In the genomic region with DNA sequence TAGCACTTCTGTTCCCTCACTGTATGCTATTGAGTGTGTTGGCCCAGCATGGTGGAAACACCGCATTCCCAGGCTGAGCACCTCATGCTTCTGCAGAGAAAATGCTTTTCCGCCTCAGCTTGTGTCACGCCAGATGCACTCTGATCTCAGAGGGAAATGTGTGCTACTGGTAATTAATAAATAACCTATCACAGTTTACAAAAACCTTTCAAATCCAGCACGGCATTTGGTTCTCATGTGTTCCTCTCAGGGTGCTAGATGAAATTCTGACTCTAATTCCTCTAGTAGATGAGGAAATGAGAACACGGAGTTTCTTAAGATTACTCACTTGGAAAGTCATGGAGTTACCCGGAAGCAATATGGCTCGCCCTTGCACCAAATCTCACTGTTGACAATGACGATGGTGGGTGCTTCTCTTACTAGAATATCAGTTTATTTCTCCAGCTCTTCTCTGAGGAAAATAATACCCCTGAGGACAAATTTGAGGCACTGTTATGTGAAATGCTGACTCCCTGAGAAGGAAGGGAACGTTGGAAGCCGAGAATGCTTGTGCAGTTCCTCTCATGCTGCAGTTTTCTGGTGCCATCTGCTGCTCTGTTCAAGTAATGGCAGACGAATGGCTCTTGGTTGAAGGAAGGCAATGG, we compare ENCODE assay signal across 8 cellular contexts.
A peak's percentile ranks its signal among the peaks of the same experiment; 100 is the strongest.
DNase-seq lines count a peak whose midpoint lies in the region; ATAC-seq, FAIRE-seq and TF ChIP-seq lines count a peak whose summit lies in the region.

No MANE protein-coding gene starts in this region.

- H3K9me3 ChIP-seq in liver (ENCODE audit: control insufficient read depth in 4 of 4, low read length in 3 of 4): no peaks in the 10 kb centered on the region

- peak; percentile 81 for DNase-seq in AG10803 (ENCODE audit: low read depth)
- peak; percentile 20 for DNase-seq in GM12891 (ENCODE audit: insufficient read length, low spot score)
- peak; percentile 81 for DNase-seq in NCI-H1105 treated with DMSO at 0.1 percent for 48 hours (lab: John Stamatoyannopoulos, UW)
- peak; percentile 70 for DNase-seq in SKM-1 (lab: John Stamatoyannopoulos, UW; ENCODE audit: unreplicated experiment)
- no peak for DNase-seq in stimulated activated naive B cell treated with anti-CD40 and anti-IgM and Interleukin-4, amounts not matched to agents 10 μg/mL and 1 μg/mL and 100 μg/mL, for 72 hours

- peak overlapping the region; percentile 97 for H3K27ac Mint-ChIP-seq in dendritic cell treated with granulocyte-macrophage colony-stimulating factor and Interleukin-4, amounts not matched to agents 40 ng/mL and 50 ng/mL, for 4 days
- no peak overlapping the region for H3K27ac Mint-ChIP-seq in stimulated activated naive B cell treated with anti-CD40 and anti-IgM and Interleukin-4, amounts not matched to agents 10 μg/mL and 1 μg/mL and 100 μg/mL, for 72 hours

- H3K9me3 Mint-ChIP-seq in dendritic cell treated with granulocyte-macrophage colony-stimulating factor and Interleukin-4, amounts not matched to agents 40 ng/mL and 50 ng/mL, for 4 days: no peaks in the 10 kb centered on the region
- H3K9me3 Mint-ChIP-seq in stimulated activated naive B cell treated with anti-CD40 and anti-IgM and Interleukin-4, amounts not matched to agents 10 μg/mL and 1 μg/mL and 100 μg/mL, for 72 hours: peaks cover 2 to 3% of the 10 kb centered on the region in 2 donors

- peak; percentile 65 for FAIRE-seq in GM12891 (lab: Jason Lieb, UNC)

- H3K4me1 Mint-ChIP-seq in dendritic cell treated with granulocyte-macrophage colony-stimulating factor and Interleukin-4, amounts not matched to agents 40 ng/mL and 50 ng/mL, for 4 days (ENCODE audit: low read depth): peaks cover 64% of the 10 kb centered on the region
- H3K4me1 Mint-ChIP-seq in stimulated activated naive B cell treated with anti-CD40 and anti-IgM and Interleukin-4, amounts not matched to agents 10 μg/mL and 1 μg/mL and 100 μg/mL, for 72 hours: peaks cover 35 to 45% of the 10 kb centered on the region in 2 donors

- no peak for TF ChIP-seq POLR2A in GM12891 (IDR thresholded peaks at IDR 0.05; ENCODE audit: low read depth, low read length)

- TF ChIP-seq RAD21 in liver (IDR thresholded peaks at IDR 0.05): peak; percentile 99 to 100

- H3K4me3 Mint-ChIP-seq in dendritic cell treated with granulocyte-macrophage colony-stimulating factor and Interleukin-4, amounts not matched to agents 40 ng/mL and 50 ng/mL, for 4 days: peak overlapping the region; percentile 56
- H3K4me3 Mint-ChIP-seq in stimulated activated naive B cell treated with anti-CD40 and anti-IgM and Interleukin-4, amounts not matched to agents 10 μg/mL and 1 μg/mL and 100 μg/mL, for 72 hours: peak overlapping the region; percentile 3 to 37

- TF ChIP-seq CTCF in AG10803 (conservative IDR thresholded peaks at IDR 0.05; ENCODE audit: low read length): peak; percentile 100
- peak; percentile 93 for TF ChIP-seq CTCF in liver (IDR thresholded peaks at IDR 0.05; ENCODE audit: low read depth, low read length, missing input control)

- H3K27me3 ChIP-seq in liver (ENCODE audit: control insufficient read depth in 4 of 4, insufficient read depth in 4 of 4, low read length in 3 of 4): no peaks in the 10 kb centered on the region

- peak; percentile 74 for ATAC-seq in HG02678 (IDR thresholded peaks at IDR 0.05; ENCODE audit: unreplicated experiment)
- ATAC-seq in stimulated activated naive B cell treated with anti-CD40 and anti-IgM and Interleukin-4, amounts not matched to agents 10 μg/mL and 1 μg/mL and 100 μg/mL, for 72 hours (replicated peaks): peak; percentile 68 to 72

- no peaks in the 10 kb centered on the region for H3K27me3 Mint-ChIP-seq in dendritic cell treated with granulocyte-macrophage colony-stimulating factor and Interleukin-4, amounts not matched to agents 40 ng/mL and 50 ng/mL, for 4 days
- no peaks in the 10 kb centered on the region for H3K27me3 Mint-ChIP-seq in stimulated activated naive B cell treated with anti-CD40 and anti-IgM and Interleukin-4, amounts not matched to agents 10 μg/mL and 1 μg/mL and 100 μg/mL, for 72 hours

- H3K36me3 ChIP-seq in liver (ENCODE audit: control insufficient read depth in 4 of 4, insufficient read depth in 3 of 4, low read depth in 1 of 4, low read length in 3 of 4): no peaks in the 10 kb centered on the region

- WGBS in liver: 16% methylated on average over 11 of the region's 11 CpGs

- intact Hi-C loops in dendritic cell treated with granulocyte-macrophage colony-stimulating factor and Interleukin-4, amounts not matched to agents 40 ng/mL and 50 ng/mL, for 4 days (cut with micrococcal nuclease): loop anchor here (1.0 to 5.0 kb wide), 4 partner anchors 101 to 241 kb away; a partner anchor contains a TSS

- H3K9ac ChIP-seq in liver (ENCODE audit: low read depth in 1 of 2, low read length in 2 of 2): peak overlapping the region; percentile 77 to 92

- H3K27ac ChIP-seq in liver (ENCODE audit: low read depth in 1 of 2, low read length in 2 of 2): peak overlapping the region; percentile 71 to 88

- H3K4me3 ChIP-seq in AG10803 (ENCODE audit: low read length): peak overlapping the region; percentile 46
- peak overlapping the region; percentile 59 to 69 (median 66) for H3K4me3 ChIP-seq in liver (ENCODE audit: low read depth in 1 of 3, low read length in 3 of 3)

- H3K4me1 ChIP-seq in liver (ENCODE audit: control insufficient read depth in 4 of 4, insufficient read depth in 4 of 4, low read length in 3 of 4): peaks cover 0 to 8% (median 4%) of the 10 kb centered on the region in 4 donors

- H3K36me3 Mint-ChIP-seq in dendritic cell treated with granulocyte-macrophage colony-stimulating factor and Interleukin-4, amounts not matched to agents 40 ng/mL and 50 ng/mL, for 4 days (ENCODE audit: low read depth): no peaks in the 10 kb centered on the region
- no peaks in the 10 kb centered on the region for H3K36me3 Mint-ChIP-seq in stimulated activated naive B cell treated with anti-CD40 and anti-IgM and Interleukin-4, amounts not matched to agents 10 μg/mL and 1 μg/mL and 100 μg/mL, for 72 hours

TF ChIP-seq in GM12891, 5 proteins besides CTCF, POLR2A, EP300 and RAD21:
- TF ChIP-seq POU2F2 (IDR thresholded peaks at IDR 0.05; ENCODE audit: low read depth, low read length): no peak
- no peak for TF ChIP-seq POLR2AphosphoS5 (IDR thresholded peaks at IDR 0.05; ENCODE audit: low read depth, low read length)
- TF ChIP-seq TAF1 (IDR thresholded peaks at IDR 0.05; ENCODE audit: low read depth, low read length): no peak
- TF ChIP-seq PAX5 (IDR thresholded peaks at IDR 0.05; ENCODE audit: insufficient read depth, low read length, severe bottlenecking): no peak
- 0 out of 2 replicates have a peak, but pooled peaks have one; percentile 25 for TF ChIP-seq SPI1 (IDR thresholded peaks at IDR 0.05; ENCODE audit: low read depth, low read length)

TF ChIP-seq in liver, 16 proteins besides CTCF, POLR2A, EP300 and RAD21 (continues in another document):
- peak; percentile 49 to 55 for TF ChIP-seq HNF4A (conservative IDR thresholded peaks at IDR 0.05)
- TF ChIP-seq, protein P1, sequence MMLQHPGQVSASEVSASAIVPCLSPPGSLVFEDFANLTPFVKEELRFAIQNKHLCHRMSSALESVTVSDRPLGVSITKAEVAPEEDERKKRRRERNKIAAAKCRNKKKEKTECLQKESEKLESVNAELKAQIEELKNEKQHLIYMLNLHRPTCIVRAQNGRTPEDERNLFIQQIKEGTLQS (IDR thresholded peaks at IDR 0.05): no peak
- peak in 1 of 2 donors; percentile 25 for TF ChIP-seq GABPA (IDR thresholded peaks at IDR 0.05 in 1 of 2, conservative IDR thresholded peaks at IDR 0.05 in 1 of 2)
- no peak for TF ChIP-seq FOXA2 (IDR thresholded peaks at IDR 0.05)
- TF ChIP-seq FOXA1 (IDR thresholded peaks at IDR 0.05): no peak
- peak in 1 of 2 donors; percentile 27 for TF ChIP-seq JUND (IDR thresholded peaks at IDR 0.05)
- TF ChIP-seq SP1 (IDR thresholded peaks at IDR 0.05): peak; percentile 56
- TF ChIP-seq, protein P2, sequence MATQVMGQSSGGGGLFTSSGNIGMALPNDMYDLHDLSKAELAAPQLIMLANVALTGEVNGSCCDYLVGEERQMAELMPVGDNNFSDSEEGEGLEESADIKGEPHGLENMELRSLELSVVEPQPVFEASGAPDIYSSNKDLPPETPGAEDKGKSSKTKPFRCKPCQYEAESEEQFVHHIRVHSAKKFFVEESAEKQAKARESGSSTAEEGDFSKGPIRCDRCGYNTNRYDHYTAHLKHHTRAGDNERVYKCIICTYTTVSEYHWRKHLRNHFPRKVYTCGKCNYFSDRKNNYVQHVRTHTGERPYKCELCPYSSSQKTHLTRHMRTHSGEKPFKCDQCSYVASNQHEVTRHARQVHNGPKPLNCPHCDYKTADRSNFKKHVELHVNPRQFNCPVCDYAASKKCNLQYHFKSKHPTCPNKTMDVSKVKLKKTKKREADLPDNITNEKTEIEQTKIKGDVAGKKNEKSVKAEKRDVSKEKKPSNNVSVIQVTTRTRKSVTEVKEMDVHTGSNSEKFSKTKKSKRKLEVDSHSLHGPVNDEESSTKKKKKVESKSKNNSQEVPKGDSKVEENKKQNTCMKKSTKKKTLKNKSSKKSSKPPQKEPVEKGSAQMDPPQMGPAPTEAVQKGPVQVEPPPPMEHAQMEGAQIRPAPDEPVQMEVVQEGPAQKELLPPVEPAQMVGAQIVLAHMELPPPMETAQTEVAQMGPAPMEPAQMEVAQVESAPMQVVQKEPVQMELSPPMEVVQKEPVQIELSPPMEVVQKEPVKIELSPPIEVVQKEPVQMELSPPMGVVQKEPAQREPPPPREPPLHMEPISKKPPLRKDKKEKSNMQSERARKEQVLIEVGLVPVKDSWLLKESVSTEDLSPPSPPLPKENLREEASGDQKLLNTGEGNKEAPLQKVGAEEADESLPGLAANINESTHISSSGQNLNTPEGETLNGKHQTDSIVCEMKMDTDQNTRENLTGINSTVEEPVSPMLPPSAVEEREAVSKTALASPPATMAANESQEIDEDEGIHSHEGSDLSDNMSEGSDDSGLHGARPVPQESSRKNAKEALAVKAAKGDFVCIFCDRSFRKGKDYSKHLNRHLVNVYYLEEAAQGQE (IDR thresholded peaks at IDR 0.05): peak; percentile 19
- peak; percentile 94 for TF ChIP-seq YY1 (IDR thresholded peaks at IDR 0.05)
- peak; percentile 19 for TF ChIP-seq HNF4G (IDR thresholded peaks at IDR 0.05)
- peak; percentile 81 for TF ChIP-seq TAF1 (conservative IDR thresholded peaks at IDR 0.05)
- peak in 1 of 2 donors; percentile 19 for TF ChIP-seq EGR1 (IDR thresholded peaks at IDR 0.05; ENCODE audit: low read depth in 2 of 2)
